ENCODE assay signal across 27 cellular contexts in genomic region chr2:157168501-157168900, GRCh38.
DNase-seq lines count a peak whose midpoint lies in the region; ATAC-seq, FAIRE-seq and TF ChIP-seq lines count a peak whose summit lies in the region.
"Had no signal": no experiment of that assay in that cellular context is flagged by ENCODE, and none has a peak within 500 bp of the region (broad histone marks: within the 10 kb centered on the region; RNA-seq: fewer than 3 reads in every experiment).

No MANE protein-coding gene starts in this region.

- H3K4me1 Mint-ChIP-seq in astrocyte (ENCODE audit: low read depth, unreplicated experiment), result peaks cover 1% of the 10 kb centered on the region
- H3K4me1 Mint-ChIP-seq: CD8-positive, alpha-beta memory T cell had no signal

- H3K4me2 ChIP-seq in astrocyte (ENCODE audit: low read length), result no peak overlapping the region

- peaks cover 8% of the 10 kb centered on the region for H3K9me3 ChIP-seq in astrocyte (ENCODE audit: insufficient read depth, low read depth, low read length)
- H3K9me3 ChIP-seq: BE2C had no signal

- DNase-seq in GM12891 (ENCODE audit: insufficient read length, low spot score) (no peak), NCI-H146 (lab: John Stamatoyannopoulos, UW) (peak; percentile 54), astrocyte (ENCODE audit: low read depth) (peak; percentile 33), foreskin keratinocyte (no peak), GM13977 (ENCODE audit: low spot score) (no peak), left colon (no peak)
- DNase-seq: 8988T; ACHN; BE2C; Calu3; CD8-positive, alpha-beta memory T cell; KG1; MM.1S; NCI-H1417; NCI-H187; NCI-H2081 treated with DMSO at 0.1 percent for 48 hours; NCI-H2171 treated with DMSO at 0.1 percent for 48 hours; NCI-H345; NCI-H510A treated with DMSO at 0.1 percent for 48 hours; T-helper 1 cell had no signal

- H3K27me3 ChIP-seq in astrocyte (ENCODE audit: insufficient read depth, low read length) (no peaks in the 10 kb centered on the region), foreskin keratinocyte (no peaks in the 10 kb centered on the region)
- H3K27me3 ChIP-seq: BE2C had no signal

- peak; percentile 47 for ATAC-seq in foreskin keratinocyte
- ATAC-seq in GM21619 (IDR thresholded peaks at IDR 0.05; ENCODE audit: unreplicated experiment), result no peak
- no peak for ATAC-seq in left colon
- no peak for ATAC-seq in HG02763 (IDR thresholded peaks at IDR 0.05; ENCODE audit: unreplicated experiment)
- ATAC-seq: HCT116, Right ventricle myocardium inferior had no signal

- intact Hi-C loops in left colon (cut with DNase I, micrococcal nuclease), result no loop called here

- H3K4me3 ChIP-seq in astrocyte (ENCODE audit: insufficient read depth, low read depth, low read length), result no peak overlapping the region

- no peaks in the 10 kb centered on the region for H4K20me1 ChIP-seq in astrocyte (ENCODE audit: insufficient read depth, low read length)

- no peak overlapping the region for H3K27ac Mint-ChIP-seq in astrocyte (ENCODE audit: unreplicated experiment)
- H3K27ac Mint-ChIP-seq: CD14-positive monocyte; CD8-positive, alpha-beta memory T cell had no signal

- H3K4me1 ChIP-seq in astrocyte (ENCODE audit: insufficient read depth, low read length) (peaks cover 7% of the 10 kb centered on the region), foreskin keratinocyte (no peaks in the 10 kb centered on the region)
- H3K4me1 ChIP-seq: BE2C had no signal

- TF ChIP-seq CTCF in astrocyte (IDR thresholded peaks at IDR 0.05; ENCODE audit: insufficient read depth, low read depth, low read length) (no peak), foreskin keratinocyte (conservative IDR thresholded peaks at IDR 0.05) (no peak), GM13977 (IDR thresholded peaks at IDR 0.05; ENCODE audit: extremely low read depth, insufficient read depth, missing control alignments) (no peak)

- H2AFZ ChIP-seq in astrocyte (ENCODE audit: low read depth, low read length), result no peak overlapping the region

- H3K4me3 Mint-ChIP-seq in astrocyte (ENCODE audit: unreplicated experiment), result no peak overlapping the region
- H3K4me3 Mint-ChIP-seq: CD14-positive monocyte; CD8-positive, alpha-beta memory T cell had no signal

- H3K9ac ChIP-seq in astrocyte (ENCODE audit: low read length), result no peak overlapping the region

- no peaks in the 10 kb centered on the region for H3K36me3 ChIP-seq in astrocyte (ENCODE audit: insufficient read depth, low read length)
- H3K36me3 ChIP-seq: BE2C had no signal

- H3K79me2 ChIP-seq in astrocyte (ENCODE audit: insufficient read depth, low read length), result no peaks in the 10 kb centered on the region

- peak; percentile 75 for FAIRE-seq in GM12891 (lab: Jason Lieb, UNC)
- FAIRE-seq in astrocyte (lab: Jason Lieb, UNC), result no peak
- FAIRE-seq: H1, HTR-8/SVneo had no signal

- H3K36me3 Mint-ChIP-seq in astrocyte (ENCODE audit: low read depth, unreplicated experiment), result no peaks in the 10 kb centered on the region
- H3K36me3 Mint-ChIP-seq: CD14-positive monocyte; CD8-positive, alpha-beta memory T cell had no signal

- H3K27me3 Mint-ChIP-seq in astrocyte (ENCODE audit: low read depth, unreplicated experiment), result no peaks in the 10 kb centered on the region

- in situ Hi-C loops in GM13977 (cut with MboI; ENCODE audit: low pct_unique_long_range_greater_than_20kb, low sequenced_read_pairs, unreplicated experiment), result no loop called here

- no peak for TF ChIP-seq POLR2A in GM12891 (IDR thresholded peaks at IDR 0.05; ENCODE audit: low read depth, low read length)

- H3K27ac ChIP-seq in astrocyte (ENCODE audit: low read depth, low read length) (no peak overlapping the region), foreskin keratinocyte (no peak overlapping the region)

- no peaks in the 10 kb centered on the region for H3K9me3 Mint-ChIP-seq in astrocyte (ENCODE audit: unreplicated experiment)
- H3K9me3 Mint-ChIP-seq: CD8-positive, alpha-beta memory T cell had no signal

TF ChIP-seq in GM12891, 5 proteins besides CTCF, POLR2A, EP300 and RAD21:
- no peak for TF ChIP-seq SPI1 (IDR thresholded peaks at IDR 0.05; ENCODE audit: low read depth, low read length)
- no peak for TF ChIP-seq POU2F2 (IDR thresholded peaks at IDR 0.05; ENCODE audit: low read depth, low read length)
- TF ChIP-seq TAF1 (IDR thresholded peaks at IDR 0.05; ENCODE audit: low read depth, low read length), result no peak
- no peak for TF ChIP-seq POLR2AphosphoS5 (IDR thresholded peaks at IDR 0.05; ENCODE audit: low read depth, low read length)
- TF ChIP-seq PAX5 (IDR thresholded peaks at IDR 0.05; ENCODE audit: insufficient read depth, low read length, severe bottlenecking), result no peak

Comparison
In these comparisons a context has a peak if more than half of its experiments do, and no peak if none do; other contexts are left out.
1. DNase-seq: peak in NCI-H146 (single experiment) and astrocyte (single experiment); none in GM12891 (single experiment), foreskin keratinocyte (0 of 2), GM13977 (single experiment) and left colon (0 of 2).